In the genomic region with DNA sequence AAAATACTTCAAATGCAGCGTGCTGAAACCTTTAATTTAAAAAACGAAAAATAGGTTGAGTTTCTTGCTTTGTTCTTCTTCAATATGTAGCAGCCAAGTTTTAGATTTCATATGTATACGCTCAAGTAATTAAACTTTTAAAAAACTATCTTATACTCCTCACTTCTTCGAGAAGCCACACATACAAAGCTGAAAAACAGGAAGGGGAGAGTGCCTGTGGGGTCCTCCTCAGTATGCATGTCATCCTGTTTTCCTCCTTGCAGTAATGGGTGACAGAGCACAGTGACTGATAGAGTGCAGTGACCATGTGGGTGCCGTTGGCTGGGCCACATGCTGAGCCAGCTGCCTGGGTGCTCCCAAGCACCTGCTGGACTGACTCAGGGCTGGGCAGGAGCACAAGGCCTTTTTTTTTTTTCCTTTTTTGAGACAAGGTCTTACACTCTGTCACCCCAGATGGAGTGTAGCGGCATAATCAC, we compare ENCODE assay signal across 8 cellular contexts.
A peak's percentile ranks its signal among the peaks of the same experiment; 100 is the strongest.
DNase-seq lines count a peak whose midpoint lies in the region; ATAC-seq and TF ChIP-seq lines count a peak whose summit lies in the region.

No MANE protein-coding gene starts in this region.

- H3K36me3 ChIP-seq in neutrophil: peaks cover 14% of the 10 kb centered on the region

- no peak for TF ChIP-seq CTCF in neutrophil (IDR thresholded peaks at IDR 0.05)

- H3K4me1 ChIP-seq in neutrophil (ENCODE audit: control insufficient read depth in 1 of 2, insufficient read depth in 1 of 2, low read depth in 1 of 2, low read length in 1 of 2): peaks cover 17 to 24% of the 10 kb centered on the region in 2 experiments

- DNase-seq in activated T-cell treated with anti-CD3 and anti-CD28 coated beads, Interleukin-2, amount 50 U/mL, for 1 hour: peak; percentile 56
- DNase-seq in putamen (ENCODE audit: low spot score): no peak
- DNase-seq in superior temporal gyrus (ENCODE audit: extremely low spot score): no peak
- DNase-seq in NCI-H2196 (lab: John Stamatoyannopoulos, UW; ENCODE audit: unreplicated experiment): no peak

- peak overlapping the region; percentile 21 for H3K27ac ChIP-seq in neutrophil

- ATAC-seq in GM18861 (IDR thresholded peaks at IDR 0.05; ENCODE audit: unreplicated experiment) (peak; percentile 52), HG03135 (IDR thresholded peaks at IDR 0.05; ENCODE audit: unreplicated experiment) (peak; percentile 50), HG03025 (IDR thresholded peaks at IDR 0.05; ENCODE audit: low FRiP score, unreplicated experiment) (no peak)

- peak overlapping the region in 1 of 2 experiments; percentile 9 for H3K4me3 ChIP-seq in neutrophil (ENCODE audit: low read depth in 1 of 2, low read length in 1 of 2)

- no peaks in the 10 kb centered on the region for H3K9me3 ChIP-seq in neutrophil

- H3K27me3 ChIP-seq in neutrophil: no peaks in the 10 kb centered on the region
